1 cellular context compared by ENCODE assay signal in the genomic region with DNA sequence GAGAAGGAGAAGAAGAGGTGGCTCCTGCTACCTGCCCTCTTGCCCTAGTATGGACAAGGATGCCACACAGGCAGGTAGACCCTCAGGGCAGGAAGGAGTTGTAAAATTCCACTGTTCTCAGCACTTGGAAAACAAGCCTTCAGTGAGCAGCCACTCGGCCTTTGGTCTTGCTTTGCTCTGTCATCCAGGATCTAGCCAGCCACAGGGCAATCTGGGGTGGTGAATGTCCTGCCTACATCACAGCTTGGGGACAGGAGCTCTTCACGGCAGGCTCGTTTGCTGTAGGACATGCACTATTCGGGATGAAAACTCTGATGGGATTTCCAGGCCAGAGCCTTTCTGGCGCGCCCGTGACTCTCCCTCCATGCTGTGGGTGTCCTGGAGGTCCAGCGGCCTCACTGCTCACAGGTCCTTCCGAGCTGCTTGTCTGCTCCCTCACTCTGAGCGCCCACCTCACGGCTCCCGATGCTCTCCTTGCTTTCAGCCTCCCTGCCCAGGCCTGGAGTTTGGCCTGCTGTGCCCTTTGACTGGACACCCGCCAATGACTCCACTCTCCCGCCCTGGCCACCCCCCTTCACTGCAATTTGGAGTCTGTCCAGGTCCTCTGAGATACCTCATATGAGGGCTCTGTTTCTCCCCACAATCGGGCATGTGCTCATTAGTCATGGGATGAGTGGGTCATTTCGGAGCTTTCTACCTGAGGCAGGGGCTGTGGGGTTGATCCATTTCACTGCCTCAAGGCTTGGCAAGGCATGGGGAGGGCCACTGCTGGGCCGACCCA.
TF ChIP-seq lines count a peak whose summit lies in the region.

No MANE protein-coding gene starts in this region.

TF ChIP-seq in HepG2, 621 proteins besides CTCF, POLR2A, EP300 and RAD21 (continued from another document):
- TF ChIP-seq, protein P1, sequence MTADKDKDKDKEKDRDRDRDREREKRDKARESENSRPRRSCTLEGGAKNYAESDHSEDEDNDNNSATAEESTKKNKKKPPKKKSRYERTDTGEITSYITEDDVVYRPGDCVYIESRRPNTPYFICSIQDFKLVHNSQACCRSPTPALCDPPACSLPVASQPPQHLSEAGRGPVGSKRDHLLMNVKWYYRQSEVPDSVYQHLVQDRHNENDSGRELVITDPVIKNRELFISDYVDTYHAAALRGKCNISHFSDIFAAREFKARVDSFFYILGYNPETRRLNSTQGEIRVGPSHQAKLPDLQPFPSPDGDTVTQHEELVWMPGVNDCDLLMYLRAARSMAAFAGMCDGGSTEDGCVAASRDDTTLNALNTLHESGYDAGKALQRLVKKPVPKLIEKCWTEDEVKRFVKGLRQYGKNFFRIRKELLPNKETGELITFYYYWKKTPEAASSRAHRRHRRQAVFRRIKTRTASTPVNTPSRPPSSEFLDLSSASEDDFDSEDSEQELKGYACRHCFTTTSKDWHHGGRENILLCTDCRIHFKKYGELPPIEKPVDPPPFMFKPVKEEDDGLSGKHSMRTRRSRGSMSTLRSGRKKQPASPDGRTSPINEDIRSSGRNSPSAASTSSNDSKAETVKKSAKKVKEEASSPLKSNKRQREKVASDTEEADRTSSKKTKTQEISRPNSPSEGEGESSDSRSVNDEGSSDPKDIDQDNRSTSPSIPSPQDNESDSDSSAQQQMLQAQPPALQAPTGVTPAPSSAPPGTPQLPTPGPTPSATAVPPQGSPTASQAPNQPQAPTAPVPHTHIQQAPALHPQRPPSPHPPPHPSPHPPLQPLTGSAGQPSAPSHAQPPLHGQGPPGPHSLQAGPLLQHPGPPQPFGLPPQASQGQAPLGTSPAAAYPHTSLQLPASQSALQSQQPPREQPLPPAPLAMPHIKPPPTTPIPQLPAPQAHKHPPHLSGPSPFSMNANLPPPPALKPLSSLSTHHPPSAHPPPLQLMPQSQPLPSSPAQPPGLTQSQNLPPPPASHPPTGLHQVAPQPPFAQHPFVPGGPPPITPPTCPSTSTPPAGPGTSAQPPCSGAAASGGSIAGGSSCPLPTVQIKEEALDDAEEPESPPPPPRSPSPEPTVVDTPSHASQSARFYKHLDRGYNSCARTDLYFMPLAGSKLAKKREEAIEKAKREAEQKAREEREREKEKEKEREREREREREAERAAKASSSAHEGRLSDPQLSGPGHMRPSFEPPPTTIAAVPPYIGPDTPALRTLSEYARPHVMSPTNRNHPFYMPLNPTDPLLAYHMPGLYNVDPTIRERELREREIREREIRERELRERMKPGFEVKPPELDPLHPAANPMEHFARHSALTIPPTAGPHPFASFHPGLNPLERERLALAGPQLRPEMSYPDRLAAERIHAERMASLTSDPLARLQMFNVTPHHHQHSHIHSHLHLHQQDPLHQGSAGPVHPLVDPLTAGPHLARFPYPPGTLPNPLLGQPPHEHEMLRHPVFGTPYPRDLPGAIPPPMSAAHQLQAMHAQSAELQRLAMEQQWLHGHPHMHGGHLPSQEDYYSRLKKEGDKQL (CRISPR knock-in tag; IDR thresholded peaks at IDR 0.05; ENCODE audit: low read depth): no peak
- TF ChIP-seq, protein P2, sequence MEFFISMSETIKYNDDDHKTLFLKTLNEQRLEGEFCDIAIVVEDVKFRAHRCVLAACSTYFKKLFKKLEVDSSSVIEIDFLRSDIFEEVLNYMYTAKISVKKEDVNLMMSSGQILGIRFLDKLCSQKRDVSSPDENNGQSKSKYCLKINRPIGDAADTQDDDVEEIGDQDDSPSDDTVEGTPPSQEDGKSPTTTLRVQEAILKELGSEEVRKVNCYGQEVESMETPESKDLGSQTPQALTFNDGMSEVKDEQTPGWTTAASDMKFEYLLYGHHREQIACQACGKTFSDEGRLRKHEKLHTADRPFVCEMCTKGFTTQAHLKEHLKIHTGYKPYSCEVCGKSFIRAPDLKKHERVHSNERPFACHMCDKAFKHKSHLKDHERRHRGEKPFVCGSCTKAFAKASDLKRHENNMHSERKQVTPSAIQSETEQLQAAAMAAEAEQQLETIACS (CRISPR knock-in tag; IDR thresholded peaks at IDR 0.05): no peak
- no peak for TF ChIP-seq ZNF468 (CRISPR knock-in tag; IDR thresholded peaks at IDR 0.05)
- no peak for TF ChIP-seq DNMT3B (CRISPR knock-in tag; conservative IDR thresholded peaks at IDR 0.05)
- TF ChIP-seq THAP11 (CRISPR knock-in tag; IDR thresholded peaks at IDR 0.05): no peak
- TF ChIP-seq PAWR (CRISPR knock-in tag; IDR thresholded peaks at IDR 0.05; ENCODE audit: borderline replicate concordance): no peak
- TF ChIP-seq ZBTB7B (CRISPR knock-in tag; IDR thresholded peaks at IDR 0.05): no peak
